ENCODE assay signal across 29 cellular contexts in genomic region chr2:97658691-97659157, GRCh38. TPM values are rescaled to one million over a fixed set of nuclear protein-coding genes. Genes with fewer than 3 reads are reported as not detected.
"Had no signal": no experiment of that assay in that cellular context is flagged by ENCODE, and none has a peak within 500 bp of the region (broad histone marks: within the 10 kb centered on the region; RNA-seq: fewer than 3 reads in every experiment).

No MANE protein-coding gene starts in this region.

- H3K4me2 ChIP-seq: neural progenitor cell, smooth muscle cell had no signal

- H3K79me2 ChIP-seq: parathyroid adenoma had no signal

- H3K27ac ChIP-seq: adrenal gland, body of pancreas, esophagus squamous epithelium, left lung, lower lobe of right lung, neural progenitor cell, parathyroid adenoma, psoas muscle, stomach, thyroid gland, upper lobe of right lung had no signal

- H3K9me3 ChIP-seq: adrenal gland, body of pancreas, left lung, lower lobe of right lung, psoas muscle, thyroid gland, upper lobe of right lung had no signal

- H3K27me3 Mint-ChIP-seq: activated naive CD8-positive, alpha-beta T cell treated with anti-CD3 and anti-CD28 coated beads for 36 hours; naive thymus-derived CD8-positive, alpha-beta T cell; stimulated activated naive B cell treated with anti-CD40 and anti-IgM and Interleukin-4, amounts not matched to agents 10 μg/mL and 1 μg/mL and 100 μg/mL, for 72 hours; T-helper 17 cell had no signal

- H2AFZ ChIP-seq: neural progenitor cell, parathyroid adenoma had no signal

- H3K27ac Mint-ChIP-seq: activated naive CD8-positive, alpha-beta T cell treated with anti-CD3 and anti-CD28 coated beads for 36 hours; neural progenitor cell; stimulated activated naive B cell treated with anti-CD40 and anti-IgM and Interleukin-4, amounts not matched to agents 10 μg/mL and 1 μg/mL and 100 μg/mL, for 72 hours; T-helper 17 cell; WTC11 had no signal

- H3K9ac ChIP-seq: neural progenitor cell, parathyroid adenoma had no signal

- H3K27me3 ChIP-seq: adrenal gland, body of pancreas, esophagus squamous epithelium, left lung, neural progenitor cell, stomach, thyroid gland, upper lobe of right lung had no signal

- H3K9me3 Mint-ChIP-seq: activated naive CD8-positive, alpha-beta T cell treated with anti-CD3 and anti-CD28 coated beads for 36 hours; naive thymus-derived CD8-positive, alpha-beta T cell had no signal

- DNase-seq: activated CD4-positive, alpha-beta T cell treated with anti-CD3 and anti-CD28 coated beads for 1 hour; activated CD8-positive, alpha-beta memory T cell treated with anti-CD3 and anti-CD28 coated beads for 24 hours; activated gamma-delta T cell treated with Interleukin-2 at 50 U/mL for 16 hours; activated naive CD8-positive, alpha-beta T cell treated with anti-CD3 and anti-CD28 coated beads for 36 hours; adrenal gland; body of pancreas; dermis blood vessel endothelial cell; effector CD4-positive, alpha-beta T cell; esophagus squamous epithelium; foreskin melanocyte; lower lobe of right lung; mesenchymal stem cell; naive thymus-derived CD8-positive, alpha-beta T cell; occipital lobe; psoas muscle; stimulated activated CD4-positive, alpha-beta T cell treated with anti-CD3 and anti-CD28 coated beads, Interleukin-1b, Interleukin-23, amount 100 ng/mL, for 48 hours; stimulated activated CD4-positive, alpha-beta T cell treated with anti-CD3 and anti-CD28 coated beads, Interleukin-4, amount 100 ng/mL, for 4 hours; stimulated activated CD8-positive, alpha-beta memory T cell treated with anti-CD3 and anti-CD28 coated beads, Interleukin-4, amount 100 ng/mL, for 48 hours; stimulated activated naive B cell treated with anti-CD40 and anti-IgM and Interleukin-4, amounts not matched to agents 10 μg/mL and 1 μg/mL and 100 μg/mL, for 72 hours; stomach; T-helper 17 cell; T1000; thyroid gland; upper lobe of right lung had no signal

- ATAC-seq: body of pancreas; left lung; lower lobe of right lung; naive thymus-derived CD8-positive, alpha-beta T cell; psoas muscle; stimulated activated naive B cell treated with anti-CD40 and anti-IgM and Interleukin-4, amounts not matched to agents 10 μg/mL and 1 μg/mL and 100 μg/mL, for 72 hours; T-helper 17 cell; upper lobe of right lung; WTC11 had no signal

- H3K4me3 Mint-ChIP-seq: activated naive CD8-positive, alpha-beta T cell treated with anti-CD3 and anti-CD28 coated beads for 36 hours; naive thymus-derived CD8-positive, alpha-beta T cell; neural progenitor cell; stimulated activated naive B cell treated with anti-CD40 and anti-IgM and Interleukin-4, amounts not matched to agents 10 μg/mL and 1 μg/mL and 100 μg/mL, for 72 hours; T-helper 17 cell; WTC11 had no signal

- H3K4me3 ChIP-seq: adrenal gland, body of pancreas, esophagus squamous epithelium, left lung, lower lobe of right lung, neural progenitor cell, psoas muscle, smooth muscle cell, stomach, thyroid gland, upper lobe of right lung had no signal

RNA-seq across cellular contexts. Expression of gene ZAP70, which starts 54.7 kb away (rescaled TPM):
- total RNA-seq: dermis blood vessel endothelial cell had no signal
